In genomic region chr3:119690043-119690656, GRCh38 we compare ENCODE assay signal across 10 cellular contexts. TPM values are rescaled to one million over a fixed set of nuclear protein-coding genes. Genes with fewer than 3 reads are reported as not detected.
DNase-seq lines count a peak whose midpoint lies in the region; ATAC-seq and TF ChIP-seq lines count a peak whose summit lies in the region.
"Had no signal": no experiment of that assay in that cellular context is flagged by ENCODE, and none has a peak within 500 bp of the region (broad histone marks: within the 10 kb centered on the region; RNA-seq: fewer than 3 reads in every experiment).

No MANE protein-coding gene starts in this region.

- H3K36me3 ChIP-seq in GM23338 (ENCODE audit: insufficient read depth) = no peaks in the 10 kb centered on the region

- no peaks in the 10 kb centered on the region for H3K4me1 ChIP-seq in GM23338 (ENCODE audit: insufficient read depth)

- H3K9me3 Mint-ChIP-seq in GM23338 = peaks cover 15% of the 10 kb centered on the region

- H3K79me2 ChIP-seq in GM23338 (replicated peaks; ENCODE audit: insufficient read depth) = no peaks in the 10 kb centered on the region

- H3K27ac ChIP-seq in GM23338 (ENCODE audit: low read depth) = no peak overlapping the region
- no peak overlapping the region for H3K27ac ChIP-seq in VCaP

- H3K27me3 Mint-ChIP-seq in GM23338 (ENCODE audit: insufficient read depth, low read depth, poor library complexity) = no peaks in the 10 kb centered on the region

- H4K20me1 ChIP-seq in GM23338 (replicated peaks; ENCODE audit: insufficient read depth) = no peaks in the 10 kb centered on the region

- peak; percentile 66 for ATAC-seq in GM23338
- ATAC-seq in left colon = peak; percentile 48

- TF ChIP-seq CTCF in GM23338 (conservative IDR thresholded peaks at IDR 0.05; ENCODE audit: low read depth in 2 of 2) (peak; percentile 56 to 78), VCaP (conservative IDR thresholded peaks at IDR 0.05) (peak; percentile 66)

- H3K4me3 Mint-ChIP-seq in GM23338 = no peak overlapping the region

- intact Hi-C loops in left colon (cut with DNase I, micrococcal nuclease) = no loop called here

- no peak overlapping the region for H3K4me3 ChIP-seq in GM23338

- H3F3A ChIP-seq in GM23338 (replicated peaks; ENCODE audit: low read depth) = no peaks in the 10 kb centered on the region

- H3K4me1 Mint-ChIP-seq in GM23338 = no peaks in the 10 kb centered on the region; the same call in 2 of the 3 replicates

- no peak overlapping the region for H2AFZ ChIP-seq in GM23338

- peak; percentile 30 for DNase-seq in AG08396 (ENCODE audit: low spot score)
- DNase-seq in GM23338 (ENCODE audit: low spot score) = peak; percentile 68
- no peak for DNase-seq in left colon
- no peak for DNase-seq in T1000 (lab: John Stamatoyannopoulos, UW)
- no peak for DNase-seq in GM19240 (ENCODE audit: insufficient read length, low spot score)
- no peak for DNase-seq in activated CD8-positive, alpha-beta memory T cell treated with anti-CD3 and anti-CD28 coated beads, Interleukin-2, amount 50 U/mL, for 48 hours
- DNase-seq in hippocampal formation (lab: John Stamatoyannopoulos, UW) = no peak
- DNase-seq: cerebellar nuclear complex had no signal

- H3K9me2 ChIP-seq in GM23338 (ENCODE audit: insufficient read depth) = peaks cover 5% of the 10 kb centered on the region; the same call in 1 of the 2 replicates

- H3K36me3 Mint-ChIP-seq in GM23338 (ENCODE audit: low read depth) = peaks cover 4% of the 10 kb centered on the region; the same call in 2 of the 3 replicates

- no peak overlapping the region for H3K4me2 ChIP-seq in GM23338

- H3K27ac Mint-ChIP-seq in GM23338 = no peak overlapping the region

- H3K27me3 ChIP-seq in GM23338 (ENCODE audit: insufficient read depth) = no peaks in the 10 kb centered on the region

TF ChIP-seq in GM23338, 12 proteins besides CTCF, POLR2A, EP300 and RAD21 (continues in another document):
- TF ChIP-seq STAT1 (IDR thresholded peaks at IDR 0.05; ENCODE audit: unreplicated experiment) (no peak), REST (IDR thresholded peaks at IDR 0.05; ENCODE audit: unreplicated experiment) (no peak), NANOG (IDR thresholded peaks at IDR 0.05; ENCODE audit: borderline replicate concordance) (no peak), EZH2 (IDR thresholded peaks at IDR 0.05; ENCODE audit: low read depth, unreplicated experiment) (no peak), CREB1 (CRISPR knock-in tag; IDR thresholded peaks at IDR 0.05; ENCODE audit: low read depth) (no peak), JUNB (IDR thresholded peaks at IDR 0.05; ENCODE audit: unreplicated experiment) (no peak), ZNF462 (CRISPR knock-in tag; IDR thresholded peaks at IDR 0.05) (no peak), ZNF114 (CRISPR knock-in tag; IDR thresholded peaks at IDR 0.05) (no peak), EZH2phosphoT487 (IDR thresholded peaks at IDR 0.05; ENCODE audit: unreplicated experiment) (no peak), ZNF331 (CRISPR knock-in tag; IDR thresholded peaks at IDR 0.05; ENCODE audit: low read depth) (no peak)

RNA-seq across cellular contexts. Expression of gene CFAP91, which starts 12.7 kb away (rescaled TPM):
- total RNA-seq in GM23338 (2014; rRNA removed; shearing (Covaris generic)) = 3.7 and 4.9 TPM in 2 replicates
- 2.3 and 2.4 TPM in 2 replicates for polyA plus RNA-seq in GM23338 (2016; fragmentation: Nextera tagmentation; extraction: Ambion mirVana)
- 1 to 10 TPM in 1 of 2 donors, under 1 TPM in 1; 0.52 to 1.3 TPM for total RNA-seq in left colon
- total RNA-seq: NCI-H460 had no signal

RNA-seq across cellular contexts. Expression of gene COX17, which starts 12.9 kb away (rescaled TPM):
- total RNA-seq in GM23338 (2014; rRNA removed; shearing (Covaris generic)) = 14.0 and 24.0 TPM in 2 replicates
- polyA plus RNA-seq in GM23338 (2016; fragmentation: Nextera tagmentation; extraction: Ambion mirVana) = 324 and 376 TPM in 2 replicates
- total RNA-seq in left colon = 10 to 100 TPM; 46.0 to 56.8 TPM

RNA-seq across cellular contexts. Expression of gene POPDC2, which starts 29.8 kb away (rescaled TPM):
- not detected in 2 replicates for total RNA-seq in GM23338 (2014; rRNA removed; shearing (Covaris generic))
- polyA plus RNA-seq in GM23338 (2016; fragmentation: Nextera tagmentation; extraction: Ambion mirVana) = 0.36 and 0.37 TPM in 2 replicates
- 10 to 100 TPM in 1 of 2 donors, 1 to 10 TPM in 1; 1.1 to 13.9 TPM for total RNA-seq in left colon
- total RNA-seq: NCI-H460 had no signal

Comparison
In these comparisons a context has a peak if more than half of its experiments do, and no peak if none do; other contexts are left out.
1. DNase-seq: peak in AG08396 (single experiment) and GM23338 (single experiment); none in left colon (0 of 2), T1000 (single experiment), GM19240 (single experiment), activated CD8-positive, alpha-beta memory T cell treated with anti-CD3 and anti-CD28 coated beads, Interleukin-2, amount 50 U/mL, for 48 hours (single experiment) and hippocampal formation (0 of 2).